Comparison of ENCODE assay signal across 2 cellular contexts in genomic region chr10:133394064-133394663, GRCh38.
A peak's percentile ranks its signal among the peaks of the same experiment; 100 is the strongest.
TF ChIP-seq lines count a peak whose summit lies in the region.

TSS of gene MTG1 (plus strand) at chr10:133394157. CDS start at chr10:133394221, 64 bp downstream.

TF ChIP-seq in HCT116, 20 proteins besides CTCF, POLR2A, EP300 and RAD21 (continued from another document):
- TF ChIP-seq ZBTB33 (IDR thresholded peaks at IDR 0.05; ENCODE audit: extremely low read depth, insufficient replicate concordance, low read length) (no peak), POLR2AphosphoS5 (IDR thresholded peaks at IDR 0.05; ENCODE audit: low read depth, low read length) (peak; percentile 80), JUND (IDR thresholded peaks at IDR 0.05) (no peak), TCF7L2 (IDR thresholded peaks at IDR 0.05; ENCODE audit: borderline replicate concordance, extremely low read depth, insufficient read depth, insufficient read length) (peak; percentile 26), YY1 (IDR thresholded peaks at IDR 0.05; ENCODE audit: extremely low read depth, insufficient replicate concordance, low read depth, low read length) (peak; percentile 23), MAX (IDR thresholded peaks at IDR 0.05) (peak; percentile 87), ZFX (IDR thresholded peaks at IDR 0.05) (peak; percentile 59; the same call in 1 of the 2 replicates), SRF (IDR thresholded peaks at IDR 0.05; ENCODE audit: low read depth) (peak; percentile 48; the same call in 1 of the 2 replicates), SIN3A (IDR thresholded peaks at IDR 0.05; ENCODE audit: low read depth) (peak; percentile 60; the same call in 1 of the 2 replicates), ZNF274 (IDR thresholded peaks at IDR 0.05; ENCODE audit: low read depth, low read length) (no peak)
TF ChIP-seq in HCT116: peak in this region for 7.

TF ChIP-seq in SK-N-SH, 30 proteins besides CTCF, POLR2A, EP300 and RAD21 (continued from another document):
- peak; percentile 87 for TF ChIP-seq YY1 (IDR thresholded peaks at IDR 0.05; ENCODE audit: low read depth)
- TF ChIP-seq ZBTB33 (IDR thresholded peaks at IDR 0.05; ENCODE audit: borderline replicate concordance, low read depth), result peak; percentile 68; the same call in 1 of the 2 replicates
- no peak for TF ChIP-seq RFX5 (IDR thresholded peaks at IDR 0.05; ENCODE audit: low read length)
- TF ChIP-seq MAX (IDR thresholded peaks at IDR 0.05; ENCODE audit: low read depth), result peak; percentile 83
- no peak for TF ChIP-seq SMC3 (IDR thresholded peaks at IDR 0.05; ENCODE audit: low read depth, low read length)
- no peak for TF ChIP-seq USF2 (IDR thresholded peaks at IDR 0.05; ENCODE audit: borderline replicate concordance, low read depth, low read length)
- peak; percentile 59 for TF ChIP-seq USF1 (IDR thresholded peaks at IDR 0.05; ENCODE audit: borderline replicate concordance, low read depth)
- no peak for TF ChIP-seq GATA2 (CRISPR knock-in tag; IDR thresholded peaks at IDR 0.05)
- peak; percentile 61; the same call in 1 of the 2 replicates for TF ChIP-seq REST (IDR thresholded peaks at IDR 0.05; ENCODE audit: low read depth, low read length)
- peak; percentile 69 for TF ChIP-seq PBX3 (IDR thresholded peaks at IDR 0.05)
- TF ChIP-seq MEF2A (IDR thresholded peaks at IDR 0.05; ENCODE audit: borderline replicate concordance, low read depth), result no peak
- TF ChIP-seq FOXJ3 (CRISPR knock-in tag; IDR thresholded peaks at IDR 0.05), result no peak
- TF ChIP-seq GABPA (IDR thresholded peaks at IDR 0.05; ENCODE audit: low read depth), result peak; percentile 94
- TF ChIP-seq JUND (IDR thresholded peaks at IDR 0.05), result no peak; the same call in 1 of the 2 replicates
- TF ChIP-seq FOSL2 (IDR thresholded peaks at IDR 0.05; ENCODE audit: borderline replicate concordance, low read depth), result no peak
- TF ChIP-seq RCOR1 (IDR thresholded peaks at IDR 0.05; ENCODE audit: low read length), result no peak
- TF ChIP-seq FOXM1 (IDR thresholded peaks at IDR 0.05; ENCODE audit: low read depth), result no peak
- TF ChIP-seq POLR2AphosphoS5 (IDR thresholded peaks at IDR 0.05; ENCODE audit: low read depth, low read length), result peak; percentile 87
- peak; percentile 77 for TF ChIP-seq ELF1 (IDR thresholded peaks at IDR 0.05)
- TF ChIP-seq TEAD4 (IDR thresholded peaks at IDR 0.05; ENCODE audit: borderline replicate concordance, insufficient read depth), result no peak
- peak; percentile 82 for TF ChIP-seq MXI1 (IDR thresholded peaks at IDR 0.05; ENCODE audit: low read depth, low read length)
- no peak for TF ChIP-seq IRF3 (IDR thresholded peaks at IDR 0.05; ENCODE audit: low read depth, low read length)
- no peak for TF ChIP-seq RXRA (IDR thresholded peaks at IDR 0.05; ENCODE audit: borderline replicate concordance, low read depth)
TF ChIP-seq in SK-N-SH: peak in this region for 15.
